ENCODE assay signal across 10 cellular contexts in genomic region chr22:43925433-43926348, GRCh38. TPM values are rescaled to one million over a fixed set of nuclear protein-coding genes. Genes with fewer than 3 reads are reported as not detected.
DNase-seq lines count a peak whose midpoint lies in the region; ATAC-seq and TF ChIP-seq lines count a peak whose summit lies in the region.
"Had no signal": no experiment of that assay in that cellular context is flagged by ENCODE, and none has a peak within 500 bp of the region (broad histone marks: within the 10 kb centered on the region; RNA-seq: fewer than 3 reads in every experiment).

No MANE protein-coding gene starts in this region.

- no peak overlapping the region for H3K4me3 Mint-ChIP-seq in activated CD4-positive, alpha-beta memory T cell treated with anti-CD3 and anti-CD28 coated beads for 36 hours

- H3K27me3 ChIP-seq in osteoblast (ENCODE audit: insufficient read depth, low read length): no peaks in the 10 kb centered on the region

- POLR2A ChIA-PET in activated CD4-positive, alpha-beta memory T cell treated with anti-CD3 and anti-CD28 coated beads for 36 hours (lab: Charles Lee): interaction anchor here (0.5 kb wide), 1 partner anchor 119 kb away, joined by 3 read pairs; no protein-coding TSS in a partner anchor

- no peaks in the 10 kb centered on the region for H3K9me3 ChIP-seq in osteoblast (ENCODE audit: low read depth, low read length)

- H3K4me1 Mint-ChIP-seq in activated CD4-positive, alpha-beta memory T cell treated with anti-CD3 and anti-CD28 coated beads for 36 hours (ENCODE audit: low read depth): peaks cover 4% of the 10 kb centered on the region

- no peaks in the 10 kb centered on the region for H3K9me3 Mint-ChIP-seq in activated CD4-positive, alpha-beta memory T cell treated with anti-CD3 and anti-CD28 coated beads for 36 hours

- CTCF ChIA-PET in activated CD4-positive, alpha-beta memory T cell treated with anti-CD3 and anti-CD28 coated beads for 36 hours (lab: Charles Lee): interaction anchor here (2.2 kb wide), 1 partner anchor 20 kb away, joined by 6 read pairs; no protein-coding TSS in a partner anchor

- no peak overlapping the region for H3K27ac Mint-ChIP-seq in activated CD4-positive, alpha-beta memory T cell treated with anti-CD3 and anti-CD28 coated beads for 36 hours

- no peak for ATAC-seq in GM19395 (IDR thresholded peaks at IDR 0.05; ENCODE audit: unreplicated experiment)

- DNase-seq in H4 (ENCODE audit: low spot score) (peak; percentile 48), NCI-H82 treated with DMSO at 0.1 percent for 48 hours (lab: John Stamatoyannopoulos, UW; ENCODE audit: unreplicated experiment) (peak; percentile 83), epithelial cell of esophagus (ENCODE audit: low read depth) (peak; percentile 86), osteoblast (ENCODE audit: insufficient read length, low spot score, missing footprints) (peak; percentile 86), kidney glomerular epithelial cell (lab: John Stamatoyannopoulos, UW) (no peak)
- DNase-seq in activated CD4-positive, alpha-beta memory T cell treated with anti-CD3 and anti-CD28 coated beads for 36 hours: no peak
- no peak for DNase-seq in stimulated activated CD8-positive, alpha-beta memory T cell treated with anti-CD3 and anti-CD28 coated beads, Interleukin-4, amount 100 ng/mL, for 48 hours
- DNase-seq: aorta, SIG-M5 had no signal

- H3K4me2 ChIP-seq in osteoblast (ENCODE audit: insufficient read depth, low read length): peak overlapping the region; percentile 61

- no peak overlapping the region for H3K27ac ChIP-seq in osteoblast (ENCODE audit: low read depth, low read length)

- H4K20me1 ChIP-seq in osteoblast (ENCODE audit: insufficient read depth, low read length): peaks cover 15% of the 10 kb centered on the region

- H2AFZ ChIP-seq in osteoblast (ENCODE audit: low read length): peak overlapping the region; percentile 22

- no peak for TF ChIP-seq CTCF in epithelial cell of esophagus (IDR thresholded peaks at IDR 0.05; ENCODE audit: insufficient read depth, low read depth, low read length, missing control alignments)
- no peak for TF ChIP-seq CTCF in osteoblast (IDR thresholded peaks at IDR 0.05; ENCODE audit: extremely low read depth, low read depth, low read length)

- peaks cover 17% of the 10 kb centered on the region for H3K36me3 ChIP-seq in osteoblast (ENCODE audit: insufficient read depth, low read length)

- H3K4me3 ChIP-seq in epithelial cell of esophagus (ENCODE audit: low read length) (peak overlapping the region; percentile 43), osteoblast (ENCODE audit: insufficient read depth, low read length) (peak overlapping the region; percentile 84)

- H3K36me3 Mint-ChIP-seq in activated CD4-positive, alpha-beta memory T cell treated with anti-CD3 and anti-CD28 coated beads for 36 hours: no peaks in the 10 kb centered on the region

- peaks cover 16% of the 10 kb centered on the region for H3K27me3 Mint-ChIP-seq in activated CD4-positive, alpha-beta memory T cell treated with anti-CD3 and anti-CD28 coated beads for 36 hours

- intact Hi-C loops in activated CD4-positive, alpha-beta memory T cell treated with anti-CD3 and anti-CD28 coated beads for 36 hours (cut with micrococcal nuclease): no loop called here

- peaks cover 22% of the 10 kb centered on the region for H3K4me1 ChIP-seq in osteoblast (ENCODE audit: insufficient read depth, low read length)

- H3K79me2 ChIP-seq in osteoblast (ENCODE audit: insufficient read depth, low read length): peaks cover 15% of the 10 kb centered on the region

RNA-seq across cellular contexts. Expression of gene PNPLA3, which starts 2.1 kb away (rescaled TPM):
- 5.2 and 7.8 TPM in 2 replicates for total RNA-seq in H4 (2014; rRNA removed; shearing (Covaris generic))
- 8.3 and 14.1 TPM in 2 replicates for total RNA-seq in osteoblast
- total RNA-seq in activated CD4-positive, alpha-beta memory T cell treated with anti-CD3 and anti-CD28 coated beads for 36 hours: under 1 TPM; 0.31 to 0.50 TPM

RNA-seq across cellular contexts. Expression of gene SAMM50, which starts 29.6 kb away (rescaled TPM):
- total RNA-seq in H4 (2014; rRNA removed; shearing (Covaris generic)): 47.3 and 82.4 TPM in 2 replicates
- total RNA-seq in osteoblast: 36.6 and 41.5 TPM in 2 replicates
- total RNA-seq in activated CD4-positive, alpha-beta memory T cell treated with anti-CD3 and anti-CD28 coated beads for 36 hours: 10 to 100 TPM; 41.9 to 42.9 TPM

RNA-seq across cellular contexts. Expression of gene PNPLA5, which starts 33.9 kb away (rescaled TPM):
- not detected in 2 replicates for total RNA-seq in H4 (2014; rRNA removed; shearing (Covaris generic))
- total RNA-seq in osteoblast: not detected in 2 replicates
- total RNA-seq in activated CD4-positive, alpha-beta memory T cell treated with anti-CD3 and anti-CD28 coated beads for 36 hours: not detected
- total RNA-seq: aorta had no signal

Comparison
In these comparisons a context has a peak if more than half of its experiments do, and no peak if none do; other contexts are left out.
1. DNase-seq: peak in H4 (single experiment), NCI-H82 treated with DMSO at 0.1 percent for 48 hours (single experiment), epithelial cell of esophagus (single experiment) and osteoblast (single experiment); none in activated CD4-positive, alpha-beta memory T cell treated with anti-CD3 and anti-CD28 coated beads for 36 hours (single experiment), stimulated activated CD8-positive, alpha-beta memory T cell treated with anti-CD3 and anti-CD28 coated beads, Interleukin-4, amount 100 ng/mL, for 48 hours (single experiment) and kidney glomerular epithelial cell (single experiment).